ENCODE assay signal across 34 cellular contexts in the genomic region with DNA sequence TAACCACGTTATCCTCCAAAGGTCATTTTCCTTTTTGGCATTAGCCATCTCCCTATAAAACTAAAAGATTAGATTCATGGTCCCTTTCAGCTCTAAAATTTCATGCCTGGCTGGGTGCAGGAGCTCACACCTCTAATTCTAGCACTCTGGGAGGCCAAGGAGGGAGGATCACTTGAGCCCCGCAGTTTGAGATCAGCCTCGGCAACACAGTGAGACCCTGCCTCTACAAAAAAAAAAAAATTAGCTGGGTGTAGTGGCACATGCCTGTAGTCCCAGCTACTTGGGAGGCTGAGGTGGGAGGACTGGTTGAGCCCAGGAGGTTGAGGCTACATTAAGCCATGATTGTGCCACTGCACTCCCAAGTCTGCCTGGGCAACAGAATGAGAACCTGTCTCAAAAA.
"Had no signal": no experiment of that assay in that cellular context is flagged by ENCODE, and none has a peak within 500 bp of the region (broad histone marks: within the 10 kb centered on the region; RNA-seq: fewer than 3 reads in every experiment).

No MANE protein-coding gene starts in this region.

- H3K27me3 ChIP-seq: MG63 had no signal

- DNase-seq: activated B cell treated with CpG ODN at 0.5 μM for 24 hours; activated CD4-positive, alpha-beta T cell treated with anti-CD3 and anti-CD28 coated beads for 4 hours; activated CD4-positive, alpha-beta T cell treated with anti-CD3 and anti-CD28 coated beads, Interleukin-2, amount 50 U/mL, for 1 hour; activated CD4-positive, CD25-positive, alpha-beta regulatory T cell treated with anti-CD3 and anti-CD28 coated beads, Interleukin-2, amount 50 U/mL, for 72 hours; activated CD8-positive, alpha-beta memory T cell treated with anti-CD3 and anti-CD28 coated beads, Interleukin-2, amount 50 U/mL, for 4 hours; activated effector memory CD4-positive, alpha-beta T cell treated with Interleukin-2 at 50 U/mL for 16 hours; activated naive CD4-positive, alpha-beta T cell; activated naive CD4-positive, alpha-beta T cell treated with anti-CD3 and anti-CD28 coated beads, Interleukin-2, amount 50 U/mL, for 16 hours; activated naive CD8-positive, alpha-beta T cell treated with anti-CD3 and anti-CD28 coated beads for 36 hours; activated T-cell treated with anti-CD3 and anti-CD28 coated beads for 4 hours; activated T-cell treated with anti-CD3 and anti-CD28 coated beads, Interleukin-2, amount 50 U/mL, for 4 hours; amniotic stem cell; aorta; cerebellar nuclear complex; Kasumi-1; KG1; MG63; NCI-H1048; NCI-H1105 treated with DMSO at 0.1 percent for 48 hours; NCI-H1436; NCI-H1694; NCI-H1930; NCI-H510A; NCI-H526; NCI-H748 treated with DMSO at 0.1 percent for 48 hours; NK-92 treated with Interleukin-12 subunit alpha and Interleukin-12 subunit beta, amount 100 ng/mL, for 24 hours; SHP77 treated with DMSO at 0.1 percent for 48 hours; T-cell; T-helper 9 cell had no signal

- H3K9me3 ChIP-seq: breast epithelium, MG63 had no signal

- H3K27ac Mint-ChIP-seq: activated B cell treated with CpG ODN at 0.5 μM for 24 hours; activated naive CD8-positive, alpha-beta T cell treated with anti-CD3 and anti-CD28 coated beads for 36 hours had no signal

- H3K27ac ChIP-seq: breast epithelium, VCaP had no signal

- H3K4me3 ChIP-seq: breast epithelium, MG63 had no signal

- H3K4me3 Mint-ChIP-seq: activated B cell treated with CpG ODN at 0.5 μM for 24 hours; activated CD4-positive, alpha-beta memory T cell treated with anti-CD3 and anti-CD28 coated beads for 36 hours; activated naive CD8-positive, alpha-beta T cell treated with anti-CD3 and anti-CD28 coated beads for 36 hours; activated T-cell treated with anti-CD3 and anti-CD28 coated beads, Interleukin-2, amount 50 U/mL, for 4 hours; T-cell had no signal

- H3K27me3 Mint-ChIP-seq: activated B cell treated with CpG ODN at 0.5 μM for 24 hours had no signal

- ATAC-seq: SK-N-SH treated with all-trans-retinoic acid at 6 μM for 48 hours had no signal

- H3K36me3 ChIP-seq: breast epithelium had no signal

- H3K36me3 Mint-ChIP-seq: activated CD4-positive, alpha-beta memory T cell treated with anti-CD3 and anti-CD28 coated beads for 36 hours; activated naive CD8-positive, alpha-beta T cell treated with anti-CD3 and anti-CD28 coated beads for 36 hours; T-cell had no signal

- H3K4me1 ChIP-seq: breast epithelium had no signal

- H3K9me3 Mint-ChIP-seq: activated B cell treated with CpG ODN at 0.5 μM for 24 hours; activated CD4-positive, alpha-beta memory T cell treated with anti-CD3 and anti-CD28 coated beads for 36 hours; activated naive CD8-positive, alpha-beta T cell treated with anti-CD3 and anti-CD28 coated beads for 36 hours; activated T-cell treated with anti-CD3 and anti-CD28 coated beads, Interleukin-2, amount 50 U/mL, for 4 hours; activated T-helper 1 cell treated with anti-CD3 and anti-CD28 coated beads, Interleukin-12 subunit alpha, Interleukin-12 subunit beta, Interleukin-2, Interleukin-4 antibody, amounts not matched to agents 30 ng/mL and 10 ng/mL and 1 ng/mL, durations not matched to agents 14 hours and 24 hours and 36 hours; T-cell had no signal
